ENCODE assay signal across 11 cellular contexts in genomic region chr19:38024991-38025716, GRCh38.
DNase-seq lines count a peak whose midpoint lies in the region; ATAC-seq and TF ChIP-seq lines count a peak whose summit lies in the region.
"Had no signal": no experiment of that assay in that cellular context is flagged by ENCODE, and none has a peak within 500 bp of the region (broad histone marks: within the 10 kb centered on the region; RNA-seq: fewer than 3 reads in every experiment).

No MANE protein-coding gene starts in this region.

- H2BK12ac ChIP-seq in mesenchymal stem cell (ENCODE audit: low read length in 2 of 2): peak overlapping the region in 1 of 2 experiments; percentile 7

- H3K79me1 ChIP-seq in mesenchymal stem cell (replicated peaks; ENCODE audit: low read length, poor library complexity, severe bottlenecking): peaks cover 44% of the 10 kb centered on the region

- H3K4me1 Mint-ChIP-seq in IgD-negative memory B cell (peaks cover 33 to 42% (median 33%) of the 10 kb centered on the region in 3 donors), brain (peaks cover 41% of the 10 kb centered on the region), immature natural killer cell (peaks cover 4 to 7% of the 10 kb centered on the region in 2 donors)

- intact Hi-C loops in A673 (cut with micrococcal nuclease; ENCODE audit: unreplicated experiment): no loop called here

- no peak overlapping the region for H2AFZ ChIP-seq in mesenchymal stem cell (ENCODE audit: low read depth, low read length)

- DNase-seq in A673 (ENCODE audit: low spot score): peak; percentile 26
- no peak for DNase-seq in mesenchymal stem cell
- no peak for DNase-seq in immature natural killer cell
- DNase-seq in AG08395 (ENCODE audit: low spot score): no peak
- DNase-seq: gastrocnemius medialis, GF-D8, SJCRH30 had no signal

- CTCF ChIA-PET in A673 (lab: Charles Lee): no interaction called here

- no peaks in the 10 kb centered on the region for H3K4me1 ChIP-seq in A673 (ENCODE audit: insufficient read depth, low read length, poor library complexity, severe bottlenecking)
- peaks cover 24% of the 10 kb centered on the region for H3K4me1 ChIP-seq in mesenchymal stem cell (ENCODE audit: control insufficient read depth, insufficient read depth, low read depth, low read length)
- H3K4me1 ChIP-seq: SJCRH30 had no signal

- ATAC-seq in HG03139 (IDR thresholded peaks at IDR 0.05; ENCODE audit: unreplicated experiment) (no peak), HG03432 (IDR thresholded peaks at IDR 0.05; ENCODE audit: unreplicated experiment) (no peak)
- ATAC-seq: gastrocnemius medialis had no signal

- peak overlapping the region; percentile 45 to 89 (median 84) for H3K27ac Mint-ChIP-seq in IgD-negative memory B cell
- peak overlapping the region in 4 of 5 experiments; percentile 70 to 87 (median 80) for H3K27ac Mint-ChIP-seq in brain
- no peak overlapping the region for H3K27ac Mint-ChIP-seq in immature natural killer cell

- H3K9ac ChIP-seq in mesenchymal stem cell (ENCODE audit: low read length): no peak overlapping the region

- no peak overlapping the region for H3K4ac ChIP-seq in mesenchymal stem cell (ENCODE audit: low read depth in 1 of 2, low read length in 2 of 2)

- TF ChIP-seq CTCF in A673 (conservative IDR thresholded peaks at IDR 0.05; ENCODE audit: low read depth, low read length) (no peak), brain (conservative IDR thresholded peaks at IDR 0.05) (no peak)

- H3K27me3 Mint-ChIP-seq in IgD-negative memory B cell (no peaks in the 10 kb centered on the region), brain (no peaks in the 10 kb centered on the region), immature natural killer cell (ENCODE audit: low read depth in 3 of 3) (peaks cover 0 to 3% (median 3%) of the 10 kb centered on the region in 3 donors)

- H3K36me3 ChIP-seq in A673 (ENCODE audit: insufficient read depth, low read length, poor library complexity, severe bottlenecking) (no peaks in the 10 kb centered on the region), mesenchymal stem cell (ENCODE audit: control insufficient read depth in 1 of 2, insufficient read depth in 2 of 2, low read depth in 1 of 2, low read length in 2 of 2) (peaks cover 0 to 15% of the 10 kb centered on the region in 2 experiments)
- H3K36me3 ChIP-seq: gastrocnemius medialis had no signal

- no peak overlapping the region for H2BK5ac ChIP-seq in mesenchymal stem cell (ENCODE audit: low read depth, low read length, poor library complexity, severe bottlenecking)

- no peak overlapping the region for H4K91ac ChIP-seq in mesenchymal stem cell (ENCODE audit: low read length)

- no peak overlapping the region for H3K4me2 ChIP-seq in mesenchymal stem cell (ENCODE audit: low read length, poor library complexity, severe bottlenecking)

- no peak overlapping the region for H3K23ac ChIP-seq in mesenchymal stem cell (ENCODE audit: low read length in 2 of 2)

- no peak overlapping the region for H3K14ac ChIP-seq in mesenchymal stem cell (ENCODE audit: low read length in 2 of 2)

- 85% methylated on average over 18 of the region's 19 CpGs for WGBS in mesenchymal stem cell

- no peak overlapping the region for H2BK15ac ChIP-seq in mesenchymal stem cell (ENCODE audit: low read depth, poor library complexity, severe bottlenecking)

- no TSS peak for BruUV-seq in A673 (replicated peaks; lab: Mats Ljungman, UMichigan)

- H3K27ac ChIP-seq in A673 (ENCODE audit: low read depth, low read length, poor library complexity, severe bottlenecking) (no peak overlapping the region), mesenchymal stem cell (ENCODE audit: low read length, poor library complexity, severe bottlenecking) (no peak overlapping the region)
- H3K27ac ChIP-seq: gastrocnemius medialis, SJCRH30 had no signal

- H3K4me3 Mint-ChIP-seq in IgD-negative memory B cell (no peak overlapping the region), brain (no peak overlapping the region), immature natural killer cell (no peak overlapping the region)

- no peak overlapping the region for H2BK120ac ChIP-seq in mesenchymal stem cell (ENCODE audit: low read depth, low read length)

- H3K27me3 ChIP-seq in A673 (replicated peaks; ENCODE audit: insufficient read depth, low read depth, low read length, poor library complexity) (no peaks in the 10 kb centered on the region), mesenchymal stem cell (ENCODE audit: control insufficient read depth in 1 of 2, insufficient read depth in 1 of 2, low read length in 2 of 2) (no peaks in the 10 kb centered on the region)
- H3K27me3 ChIP-seq: gastrocnemius medialis, SJCRH30 had no signal

- H3K9me3 ChIP-seq in A673 (ENCODE audit: low read depth, low read length, poor library complexity, severe bottlenecking) (no peaks in the 10 kb centered on the region), mesenchymal stem cell (ENCODE audit: control insufficient read depth, low read length) (no peaks in the 10 kb centered on the region)
- H3K9me3 ChIP-seq: gastrocnemius medialis, SJCRH30 had no signal

- no peak overlapping the region for H3K18ac ChIP-seq in mesenchymal stem cell (ENCODE audit: low read depth in 1 of 2, low read length in 2 of 2)

- H3K9me3 Mint-ChIP-seq in IgD-negative memory B cell: no peaks in the 10 kb centered on the region
- H3K9me3 Mint-ChIP-seq in brain: no peaks in the 10 kb centered on the region
- no peaks in the 10 kb centered on the region for H3K9me3 Mint-ChIP-seq in immature natural killer cell

- POLR2A ChIA-PET in A673 (lab: Charles Lee; ENCODE audit: low non-redundant PET): no interaction called here

- H2AK5ac ChIP-seq in mesenchymal stem cell (ENCODE audit: low read length, severe bottlenecking): no peak overlapping the region

- H3K4me3 ChIP-seq in A673 (ENCODE audit: low read depth, low read length, poor library complexity, severe bottlenecking) (no peak overlapping the region), mesenchymal stem cell (ENCODE audit: insufficient read depth in 1 of 2, low read depth in 1 of 2, low read length in 2 of 2) (no peak overlapping the region)
- H3K4me3 ChIP-seq: gastrocnemius medialis, SJCRH30 had no signal

- H3K36me3 Mint-ChIP-seq in IgD-negative memory B cell: peaks cover 10% of the 10 kb centered on the region
- peaks cover 16% of the 10 kb centered on the region for H3K36me3 Mint-ChIP-seq in brain
- H3K36me3 Mint-ChIP-seq in immature natural killer cell: no peaks in the 10 kb centered on the region

- peak overlapping the region; percentile 23 for H4K8ac ChIP-seq in mesenchymal stem cell (ENCODE audit: low read length)

Comparison
In these comparisons a context has a peak if more than half of its experiments do, and no peak if none do; other contexts are left out.
1. H3K27ac Mint-ChIP-seq: peak in IgD-negative memory B cell (3 of 3) and brain (4 of 5); none in immature natural killer cell (0 of 6).